Comparison of ENCODE assay signal across 14 cellular contexts in the genomic region with DNA sequence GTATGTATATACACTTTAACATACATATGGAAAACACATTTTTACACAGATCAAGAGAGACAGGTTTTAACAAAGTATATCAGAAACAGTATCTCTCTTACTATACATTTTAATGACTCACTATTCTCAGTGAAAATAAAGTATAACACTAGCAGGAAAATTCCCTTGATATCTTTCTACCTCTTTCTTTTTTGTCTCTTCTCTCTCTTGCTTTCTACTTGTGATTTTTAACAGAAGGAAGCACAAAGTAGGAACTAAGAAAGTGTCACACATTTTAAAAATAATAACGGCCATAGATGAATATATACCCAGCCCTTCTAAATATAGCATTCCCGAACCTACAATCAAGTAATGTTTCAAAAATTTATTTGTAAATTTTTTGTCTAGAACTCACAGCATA. TPM values are rescaled to one million over a fixed set of nuclear protein-coding genes. Genes with fewer than 3 reads are reported as not detected.
DNase-seq lines count a peak whose midpoint lies in the region; ATAC-seq and TF ChIP-seq lines count a peak whose summit lies in the region.
"Had no signal": no experiment of that assay in that cellular context is flagged by ENCODE, and none has a peak within 500 bp of the region (broad histone marks: within the 10 kb centered on the region; RNA-seq: fewer than 3 reads in every experiment).

No MANE protein-coding gene starts in this region.

- peaks cover 28 to 53% (median 42%) of the 10 kb centered on the region in 7 donors for H3K4me1 Mint-ChIP-seq in naive thymus-derived CD4-positive, alpha-beta T cell

- no peak overlapping the region for H3K4me3 ChIP-seq in BLaER1
- peak overlapping the region; percentile 20 for H3K4me3 ChIP-seq in HL-60 (replicated peaks; ENCODE audit: insufficient read depth, low read length)
- H3K4me3 ChIP-seq in brain microvascular endothelial cell (ENCODE audit: low read depth, low read length): no peak overlapping the region
- no peak overlapping the region for H3K4me3 ChIP-seq in naive thymus-derived CD4-positive, alpha-beta T cell (ENCODE audit: low read length)
- H3K4me3 ChIP-seq: thoracic aorta had no signal

- no peaks in the 10 kb centered on the region for H3K27me3 Mint-ChIP-seq in naive thymus-derived CD4-positive, alpha-beta T cell

- no peak for DNase-seq in HL-60 (ENCODE audit: low read depth in 1 of 2, low spot score in 1 of 2)
- DNase-seq in brain microvascular endothelial cell: no peak
- no peak for DNase-seq in naive thymus-derived CD4-positive, alpha-beta T cell
- DNase-seq in medulla oblongata (ENCODE audit: extremely low spot score): no peak
- DNase-seq in left lobe of liver (ENCODE audit: low spot score): no peak
- DNase-seq: activated CD4-positive, alpha-beta T cell treated with anti-CD3 and anti-CD28 coated beads, Interleukin-2, amount 50 U/mL, for 4 hours; DMS 273 treated with DMSO at 0.1 percent for 48 hours; NCI-H1105; stimulated activated CD4-positive, alpha-beta T cell treated with anti-CD3 and anti-CD28 coated beads, Interleukin-1b, Interleukin-23, amount 100 ng/mL, for 48 hours had no signal

- H3K9ac ChIP-seq in BLaER1: peak overlapping the region; percentile 23; the same call in 1 of the 2 replicates

- no peaks in the 10 kb centered on the region for H3K9me3 ChIP-seq in BLaER1
- H3K9me3 ChIP-seq in naive thymus-derived CD4-positive, alpha-beta T cell (ENCODE audit: control insufficient read depth in 2 of 3, low read length in 3 of 3): no peaks in the 10 kb centered on the region
- H3K9me3 ChIP-seq: thoracic aorta had no signal

- peak overlapping the region; percentile 1 to 63 (median 21) for H3K4me3 Mint-ChIP-seq in naive thymus-derived CD4-positive, alpha-beta T cell

- peaks cover 70% of the 10 kb centered on the region for H4K20me1 ChIP-seq in BLaER1

- H3K36me3 ChIP-seq in BLaER1: peaks cover 14% of the 10 kb centered on the region
- H3K36me3 ChIP-seq in brain microvascular endothelial cell (replicated peaks): no peaks in the 10 kb centered on the region
- H3K36me3 ChIP-seq in naive thymus-derived CD4-positive, alpha-beta T cell (ENCODE audit: control insufficient read depth in 2 of 3, insufficient read depth in 3 of 3, low read length in 3 of 3): peaks cover 0 to 5% (median 0%) of the 10 kb centered on the region in 3 experiments
- H3K36me3 ChIP-seq: thoracic aorta had no signal

- H3K4me1 ChIP-seq in BLaER1: peaks cover 28% of the 10 kb centered on the region
- H3K4me1 ChIP-seq in naive thymus-derived CD4-positive, alpha-beta T cell (ENCODE audit: control insufficient read depth in 2 of 2, insufficient read depth in 2 of 2, low read length in 2 of 2): peaks cover 17 to 39% of the 10 kb centered on the region in 2 donors

- POLR2A ChIA-PET in naive thymus-derived CD4-positive, alpha-beta T cell (lab: Charles Lee): no interaction called here

- no peaks in the 10 kb centered on the region for H3K27me3 ChIP-seq in BLaER1
- H3K27me3 ChIP-seq in HL-60 (ENCODE audit: insufficient read depth, poor library complexity, severe bottlenecking): no peaks in the 10 kb centered on the region
- no peaks in the 10 kb centered on the region for H3K27me3 ChIP-seq in brain microvascular endothelial cell (replicated peaks)
- no peaks in the 10 kb centered on the region for H3K27me3 ChIP-seq in naive thymus-derived CD4-positive, alpha-beta T cell (ENCODE audit: control insufficient read depth in 2 of 2, insufficient read depth in 2 of 2, low read length in 2 of 2)

- CTCF ChIA-PET in naive thymus-derived CD4-positive, alpha-beta T cell (lab: Charles Lee): interaction anchor here (0.6 kb wide), 1 partner anchor 1153 kb away, joined by 3 read pairs; no protein-coding TSS in a partner anchor

- no peak for TF ChIP-seq CTCF in HL-60 (IDR thresholded peaks at IDR 0.05; ENCODE audit: insufficient read depth, low read length)
- no peak for TF ChIP-seq CTCF in brain microvascular endothelial cell (IDR thresholded peaks at IDR 0.05; ENCODE audit: low read depth, low read length, missing control alignments)

- peak overlapping the region; percentile 54 for H3K4me2 ChIP-seq in BLaER1

- peak overlapping the region; percentile 0 to 90 (median 49) for H3K27ac Mint-ChIP-seq in naive thymus-derived CD4-positive, alpha-beta T cell
- H3K27ac Mint-ChIP-seq: nephron had no signal

- no peaks in the 10 kb centered on the region for H3K9me3 Mint-ChIP-seq in naive thymus-derived CD4-positive, alpha-beta T cell
- H3K9me3 Mint-ChIP-seq: nephron had no signal

- H3K27ac ChIP-seq in BLaER1 (peak overlapping the region; percentile 46; the same call in 1 of the 2 replicates), HL-60 (replicated peaks) (peak overlapping the region; percentile 41), brain microvascular endothelial cell (peak overlapping the region; percentile 85)
- H3K27ac ChIP-seq in naive thymus-derived CD4-positive, alpha-beta T cell (ENCODE audit: low read depth, low read length): peak overlapping the region; percentile 39

- ATAC-seq in naive thymus-derived CD4-positive, alpha-beta T cell: no peak
- ATAC-seq in GM18873 (IDR thresholded peaks at IDR 0.05; ENCODE audit: low FRiP score, unreplicated experiment) (no peak), GM21576 (IDR thresholded peaks at IDR 0.05; ENCODE audit: unreplicated experiment) (no peak), left lobe of liver (no peak)

- intact Hi-C loops in naive thymus-derived CD4-positive, alpha-beta T cell (cut with micrococcal nuclease): no loop called here

- H3K36me3 Mint-ChIP-seq in naive thymus-derived CD4-positive, alpha-beta T cell: peaks cover 0 to 12% (median 7%) of the 10 kb centered on the region in 5 donors

- in situ Hi-C loops in brain microvascular endothelial cell (cut with HindIII; ENCODE audit: low pct_ligation_motif_present, low sequenced_read_pairs): no loop called here

RNA-seq across cellular contexts. Expression of a gene that starts 4.8 kb away (rescaled TPM):
- 10 to 100 TPM; 40.0 to 67.9 (median 64.6) TPM for total RNA-seq in naive thymus-derived CD4-positive, alpha-beta T cell
- 10 to 100 TPM; 14.1 to 14.9 TPM for polyA plus RNA-seq in naive thymus-derived CD4-positive, alpha-beta T cell
- 10.7 TPM for total RNA-seq in left lobe of liver
